Comparison of ENCODE assay signal across 1 cellular context in genomic region chr6:47420394-47421371, GRCh38.
TF ChIP-seq lines count a peak whose summit lies in the region.

No MANE protein-coding gene starts in this region.

TF ChIP-seq in K562, 482 proteins besides CTCF, POLR2A, EP300 and RAD21 (continued from another document and continues in another):
- TF ChIP-seq RBM17 (IDR thresholded peaks at IDR 0.05; ENCODE audit: borderline replicate concordance, low read depth, low read length) (no peak), ZNF57 (CRISPR knock-in tag; IDR thresholded peaks at IDR 0.05) (no peak), FOXP1 (CRISPR knock-in tag; IDR thresholded peaks at IDR 0.05) (peak; percentile 74; the same call in 1 of the 2 replicates), CBX3 (IDR thresholded peaks at IDR 0.05; ENCODE audit: borderline replicate concordance in 1 of 2, low read length in 2 of 2) (peak in 1 of 2 experiments; percentile 78; a peak in 2 of 3 replicates), ATF3 (IDR thresholded peaks at IDR 0.05) (peak; percentile 97), ATF3 (CRISPR knock-in tag; conservative IDR thresholded peaks at IDR 0.05) (peak; percentile 91), ZNF239 (CRISPR knock-in tag; IDR thresholded peaks at IDR 0.05) (no peak), ZFPM2 (CRISPR knock-in tag; IDR thresholded peaks at IDR 0.05) (no peak), ZNF507 (tag; conservative IDR thresholded peaks at IDR 0.05) (no peak), ESRRA (IDR thresholded peaks at IDR 0.05; ENCODE audit: borderline replicate concordance, low read depth) (peak; percentile 53; the same call in 1 of the 2 replicates), SREBF2 (CRISPR knock-in tag; IDR thresholded peaks at IDR 0.05) (no peak), ZNF655 (CRISPR knock-in tag; IDR thresholded peaks at IDR 0.05) (no peak), POLR3G (IDR thresholded peaks at IDR 0.05; ENCODE audit: extremely low read depth, insufficient read length, insufficient replicate concordance) (no peak), POLR2G (IDR thresholded peaks at IDR 0.05; ENCODE audit: low read depth, low read length) (no peak), ATF2 (CRISPR knock-in tag; IDR thresholded peaks at IDR 0.05) (no peak), HDAC6 (IDR thresholded peaks at IDR 0.05; ENCODE audit: low read depth, low read length) (no peak), ZNF785 (CRISPR knock-in tag; IDR thresholded peaks at IDR 0.05) (no peak), TAF7 (tag; IDR thresholded peaks at IDR 0.05) (no peak), BDP1 (IDR thresholded peaks at IDR 0.05; ENCODE audit: insufficient read depth, insufficient read length) (no peak), CREM (IDR thresholded peaks at IDR 0.05; ENCODE audit: low read depth) (peak; percentile 73), HEY1 (CRISPR knock-in tag; IDR thresholded peaks at IDR 0.05; ENCODE audit: borderline replicate concordance) (no peak), POLR2AphosphoS5 (IDR thresholded peaks at IDR 0.05; ENCODE audit: control insufficient read depth, insufficient read depth, low read depth, low read length) (peak; percentile 99), NONO (IDR thresholded peaks at IDR 0.05; ENCODE audit: low read depth in 2 of 2, low read length in 1 of 2) (peak in 1 of 2 experiments; percentile 68; a peak in 1 of 4 replicates), CHAMP1 (IDR thresholded peaks at IDR 0.05) (peak; percentile 92), KDM4B (IDR thresholded peaks at IDR 0.05; ENCODE audit: borderline replicate concordance in 2 of 2, low read depth in 1 of 2) (0 out of 4 replicates have a peak, but pooled peaks of 1 of the 2 experiments have one; percentile 48), TCF3 (CRISPR knock-in tag; IDR thresholded peaks at IDR 0.05) (peak; percentile 98), ZNF408 (CRISPR knock-in tag; IDR thresholded peaks at IDR 0.05; ENCODE audit: low read depth) (no peak), ZNF134 (CRISPR knock-in tag; conservative IDR thresholded peaks at IDR 0.05) (no peak), GTF2E2 (tag; IDR thresholded peaks at IDR 0.05) (no peak), UBTF (IDR thresholded peaks at IDR 0.05; ENCODE audit: borderline replicate concordance in 1 of 2, low read depth in 2 of 2, low read length in 2 of 2) (no peak), HMG20B (CRISPR knock-in tag; IDR thresholded peaks at IDR 0.05) (no peak), RBM39 (optimal IDR thresholded peaks at IDR 0.05; ENCODE audit: low read depth, low read length) (no peak), PRDM10 (IDR thresholded peaks at IDR 0.05; ENCODE audit: partially characterized antibody) (peak; percentile 10), GTF3C2 (IDR thresholded peaks at IDR 0.05; ENCODE audit: borderline replicate concordance, extremely low read depth, insufficient read length) (no peak), CTBP1 (IDR thresholded peaks at IDR 0.05; ENCODE audit: borderline replicate concordance) (peak; percentile 90), CREB3L1 (IDR thresholded peaks at IDR 0.05; ENCODE audit: borderline replicate concordance, low read depth) (peak; percentile 28; the same call in 1 of the 2 replicates), NR0B1 (IDR thresholded peaks at IDR 0.05; ENCODE audit: partially characterized antibody) (no peak), PTTG1 (tag; IDR thresholded peaks at IDR 0.05; ENCODE audit: low read depth) (no peak), ZNF431 (CRISPR knock-in tag; IDR thresholded peaks at IDR 0.05) (no peak), NCOR1 (IDR thresholded peaks at IDR 0.05) (peak; percentile 99), USF2 (CRISPR knock-in tag; IDR thresholded peaks at IDR 0.05) (no peak), RCOR1 (IDR thresholded peaks at IDR 0.05; ENCODE audit: borderline replicate concordance in 1 of 2, low read depth in 2 of 2, low read length in 2 of 2) (peak; percentile 49 to 87; a peak in 3 of 4 replicates)
